ENCODE assay signal across 23 cellular contexts in the genomic region with DNA sequence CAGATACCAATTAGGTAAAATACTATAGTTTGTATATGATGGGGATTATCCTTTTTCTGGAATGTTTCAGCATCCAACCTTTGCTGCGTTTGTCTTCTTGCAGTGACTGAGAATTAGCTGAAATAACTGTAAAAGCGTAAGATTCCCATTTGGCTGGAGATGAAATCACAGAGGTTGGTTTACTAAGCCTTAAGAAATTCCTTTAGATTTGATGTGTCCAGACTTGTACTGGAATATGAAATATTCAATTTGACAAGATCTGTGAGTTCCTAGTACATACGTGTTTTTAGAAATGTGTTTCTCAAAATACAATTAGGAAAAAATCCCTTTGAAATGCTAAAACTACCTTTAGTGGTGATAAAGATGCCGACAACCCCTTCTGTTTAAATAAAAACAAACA. TPM values are rescaled to one million over a fixed set of nuclear protein-coding genes. Genes with fewer than 3 reads are reported as not detected.
DNase-seq lines count a peak whose midpoint lies in the region; ATAC-seq, FAIRE-seq and TF ChIP-seq lines count a peak whose summit lies in the region.
"Had no signal": no experiment of that assay in that cellular context is flagged by ENCODE, and none has a peak within 500 bp of the region (broad histone marks: within the 10 kb centered on the region; RNA-seq: fewer than 3 reads in every experiment).

No MANE protein-coding gene starts in this region.

- peaks cover 53% of the 10 kb centered on the region for H3K79me2 ChIP-seq in Karpas-422 (ENCODE audit: low read length)
- H3K79me2 ChIP-seq in keratinocyte (ENCODE audit: control insufficient read depth, insufficient read depth, low read length), result peaks cover 10% of the 10 kb centered on the region

- no peak for DNase-seq in Karpas-422
- no peak for DNase-seq in breast epithelium (ENCODE audit: low spot score in 2 of 2)
- DNase-seq in epithelial cell of esophagus (ENCODE audit: low read depth), result peak; percentile 70
- no peak for DNase-seq in keratinocyte (ENCODE audit: low read depth, low spot score)
- no peak for DNase-seq in stimulated activated CD4-positive, alpha-beta T cell treated with anti-CD3 and anti-CD28 coated beads, Interleukin-1b, Interleukin-23, amount 100 ng/mL, for 48 hours
- no peak for DNase-seq in DMS114 treated with DMSO at 0.1 percent for 48 hours (lab: John Stamatoyannopoulos, UW; ENCODE audit: unreplicated experiment)
- DNase-seq: 8988T; Caco-2; CD4-positive, CD25-positive, alpha-beta regulatory T cell; CD8-positive, alpha-beta T cell; DMS79; EL; GDM1; H7 had no signal

- ATAC-seq in SK-N-SH treated with all-trans-retinoic acid at 6 μM for 48 hours, result no peak
- no peak for ATAC-seq in HG03039 (IDR thresholded peaks at IDR 0.05; ENCODE audit: unreplicated experiment)
- ATAC-seq: CD8-positive, alpha-beta T cell; GM12878; HCT116 had no signal

- no peak for TF ChIP-seq POLR2A in breast epithelium (IDR thresholded peaks at IDR 0.05)

- H2AFZ ChIP-seq in Karpas-422 (ENCODE audit: low read length) (no peak overlapping the region), keratinocyte (ENCODE audit: control insufficient read depth, low read length) (peak overlapping the region; percentile 21)
- H2AFZ ChIP-seq: GM23248 had no signal

- H3K4me2 ChIP-seq in Karpas-422 (ENCODE audit: low read depth, low read length, poor library complexity, severe bottlenecking), result no peak overlapping the region
- H3K4me2 ChIP-seq in keratinocyte (ENCODE audit: control insufficient read depth, extremely low read depth, insufficient read depth, low read depth, low read length), result peak overlapping the region; percentile 49
- H3K4me2 ChIP-seq: BLaER1 had no signal

- H3K9me3 ChIP-seq in Karpas-422 (ENCODE audit: low read length), result no peaks in the 10 kb centered on the region
- no peaks in the 10 kb centered on the region for H3K9me3 ChIP-seq in breast epithelium
- peaks cover 2% of the 10 kb centered on the region for H3K9me3 ChIP-seq in keratinocyte (ENCODE audit: control insufficient read depth, low read depth, low read length)
- H3K9me3 ChIP-seq: BLaER1, Caco-2 had no signal

- H3K36me3 ChIP-seq in Karpas-422 (ENCODE audit: insufficient read depth, low read length) (no peaks in the 10 kb centered on the region), breast epithelium (no peaks in the 10 kb centered on the region), keratinocyte (ENCODE audit: control insufficient read depth in 2 of 2, extremely low read depth in 1 of 2, insufficient read depth in 2 of 2, low read length in 2 of 2) (peaks cover 3 to 9% of the 10 kb centered on the region in 2 experiments)
- H3K36me3 ChIP-seq: BLaER1 had no signal

- dilution Hi-C loops in keratinocyte (cut with MboI; ENCODE audit: extremely low pct_ligation_motif_present, low sequenced_read_pairs), result no loop called here

- no peak for FAIRE-seq in keratinocyte (lab: Jason Lieb, UNC)
- FAIRE-seq: GM12878, GM19239, H1 had no signal

- TF ChIP-seq CTCF in breast epithelium (IDR thresholded peaks at IDR 0.05), result no peak
- TF ChIP-seq CTCF in epithelial cell of esophagus (IDR thresholded peaks at IDR 0.05; ENCODE audit: insufficient read depth, low read depth, low read length, missing control alignments), result no peak
- no peak for TF ChIP-seq CTCF in keratinocyte (optimal IDR thresholded peaks at IDR 0.05 in 1 of 3, IDR thresholded peaks at IDR 0.05 in 1 of 3, conservative IDR thresholded peaks at IDR 0.05 in 1 of 3; ENCODE audit: extremely low read depth in 1 of 3, insufficient read depth in 2 of 3, low read length in 3 of 3)

- H3K9ac ChIP-seq in Karpas-422 (ENCODE audit: low read length), result no peak overlapping the region
- H3K9ac ChIP-seq in keratinocyte (ENCODE audit: control insufficient read depth, extremely low read depth, insufficient read depth, low read length), result peak overlapping the region; percentile 43
- H3K9ac ChIP-seq: BLaER1, GM23248 had no signal

- H3K27me3 ChIP-seq in Karpas-422 (ENCODE audit: low read length) (no peaks in the 10 kb centered on the region), breast epithelium (no peaks in the 10 kb centered on the region), keratinocyte (ENCODE audit: control insufficient read depth, extremely low read depth, insufficient read depth, low read length) (no peaks in the 10 kb centered on the region)
- H3K27me3 ChIP-seq: BLaER1 had no signal

- peaks cover 37% of the 10 kb centered on the region for H3K4me1 ChIP-seq in Karpas-422 (ENCODE audit: low read length)
- H3K4me1 ChIP-seq in breast epithelium, result no peaks in the 10 kb centered on the region
- peaks cover 43% of the 10 kb centered on the region for H3K4me1 ChIP-seq in keratinocyte (ENCODE audit: control insufficient read depth, extremely low read depth, insufficient read depth, low read length)
- H3K4me1 ChIP-seq: BLaER1 had no signal

- no peaks in the 10 kb centered on the region for H4K20me1 ChIP-seq in Karpas-422 (ENCODE audit: insufficient read depth, low read depth, low read length)
- H4K20me1 ChIP-seq in keratinocyte (ENCODE audit: control insufficient read depth, extremely low read depth, insufficient read depth, low read length), result no peaks in the 10 kb centered on the region
- H4K20me1 ChIP-seq: BLaER1 had no signal

- H3K9me1 ChIP-seq in keratinocyte (ENCODE audit: control insufficient read depth, extremely low read depth, insufficient read depth, low read length), result no peaks in the 10 kb centered on the region

- intact Hi-C loops in breast epithelium (cut with DNase I; ENCODE audit: low total_unique reads), result no loop called here

- H3K27ac ChIP-seq in Karpas-422 (ENCODE audit: low read length), result peak overlapping the region; percentile 43; the same call in 1 of the 2 replicates
- H3K27ac ChIP-seq in breast epithelium, result peak overlapping the region; percentile 34 to 36
- peak overlapping the region; percentile 67 for H3K27ac ChIP-seq in keratinocyte (ENCODE audit: control insufficient read depth, insufficient read depth, low read length)
- H3K27ac ChIP-seq: BLaER1, C4-2B, GM23248 had no signal

- no peak overlapping the region for H3K4me3 ChIP-seq in Karpas-422 (ENCODE audit: low read length)
- no peak overlapping the region for H3K4me3 ChIP-seq in breast epithelium
- no peak overlapping the region for H3K4me3 ChIP-seq in epithelial cell of esophagus (ENCODE audit: low read length)
- H3K4me3 ChIP-seq in keratinocyte (ENCODE audit: control insufficient read depth in 2 of 3, extremely low read depth in 1 of 3, insufficient read depth in 2 of 3, low read depth in 1 of 3, low read length in 3 of 3), result peak overlapping the region in 1 of 3 experiments; percentile 36
- H3K4me3 ChIP-seq: BLaER1, GM12878, GM23248 had no signal

- no peaks in the 10 kb centered on the region for H3K9me2 ChIP-seq in Karpas-422 (replicated peaks; ENCODE audit: insufficient read depth, low read length)

TF ChIP-seq in SK-N-SH treated with all-trans-retinoic acid at 6 μM for 48 hours, 23 proteins besides CTCF, POLR2A, EP300 and RAD21 (continues in another document):
- TF ChIP-seq TCF4 (CRISPR knock-in tag; IDR thresholded peaks at IDR 0.05; ENCODE audit: borderline replicate concordance) (no peak), RARB (CRISPR knock-in tag; IDR thresholded peaks at IDR 0.05) (no peak), ZNF70 (CRISPR knock-in tag; IDR thresholded peaks at IDR 0.05) (no peak), ARNTL (CRISPR knock-in tag; IDR thresholded peaks at IDR 0.05; ENCODE audit: borderline replicate concordance, low read depth) (no peak), ESRRG (CRISPR knock-in tag; IDR thresholded peaks at IDR 0.05) (no peak)
- TF ChIP-seq, protein P1, sequence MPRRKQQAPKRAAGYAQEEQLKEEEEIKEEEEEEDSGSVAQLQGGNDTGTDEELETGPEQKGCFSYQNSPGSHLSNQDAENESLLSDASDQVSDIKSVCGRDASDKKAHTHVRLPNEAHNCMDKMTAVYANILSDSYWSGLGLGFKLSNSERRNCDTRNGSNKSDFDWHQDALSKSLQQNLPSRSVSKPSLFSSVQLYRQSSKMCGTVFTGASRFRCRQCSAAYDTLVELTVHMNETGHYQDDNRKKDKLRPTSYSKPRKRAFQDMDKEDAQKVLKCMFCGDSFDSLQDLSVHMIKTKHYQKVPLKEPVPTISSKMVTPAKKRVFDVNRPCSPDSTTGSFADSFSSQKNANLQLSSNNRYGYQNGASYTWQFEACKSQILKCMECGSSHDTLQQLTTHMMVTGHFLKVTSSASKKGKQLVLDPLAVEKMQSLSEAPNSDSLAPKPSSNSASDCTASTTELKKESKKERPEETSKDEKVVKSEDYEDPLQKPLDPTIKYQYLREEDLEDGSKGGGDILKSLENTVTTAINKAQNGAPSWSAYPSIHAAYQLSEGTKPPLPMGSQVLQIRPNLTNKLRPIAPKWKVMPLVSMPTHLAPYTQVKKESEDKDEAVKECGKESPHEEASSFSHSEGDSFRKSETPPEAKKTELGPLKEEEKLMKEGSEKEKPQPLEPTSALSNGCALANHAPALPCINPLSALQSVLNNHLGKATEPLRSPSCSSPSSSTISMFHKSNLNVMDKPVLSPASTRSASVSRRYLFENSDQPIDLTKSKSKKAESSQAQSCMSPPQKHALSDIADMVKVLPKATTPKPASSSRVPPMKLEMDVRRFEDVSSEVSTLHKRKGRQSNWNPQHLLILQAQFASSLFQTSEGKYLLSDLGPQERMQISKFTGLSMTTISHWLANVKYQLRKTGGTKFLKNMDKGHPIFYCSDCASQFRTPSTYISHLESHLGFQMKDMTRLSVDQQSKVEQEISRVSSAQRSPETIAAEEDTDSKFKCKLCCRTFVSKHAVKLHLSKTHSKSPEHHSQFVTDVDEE (CRISPR knock-in tag; IDR thresholded peaks at IDR 0.05), result no peak

RNA-seq across cellular contexts. Expression of a gene that starts 51.0 kb away (rescaled TPM):
- 78.7 and 82.5 TPM in 2 replicates for total RNA-seq in Karpas-422 (2014; rRNA removed; shearing (Covaris generic); ENCODE audit: low replicate concordance)
- total RNA-seq in breast epithelium, result 10 to 100 TPM; 59.4 to 76.7 (median 64.9) TPM
- 89.6 to 114 TPM (median 91.1 TPM) in 3 replicates for polyA plus RNA-seq in keratinocyte
- polyA plus RNA-seq in keratinocyte (2011; ENCODE audit: low read depth), result 49.9 TPM
- polyA plus RNA-seq in keratinocyte (2011; cell fraction: cytosol; rRNA removed), result 52.4 and 67.0 TPM in 2 replicates
- polyA plus RNA-seq in keratinocyte (2011; cell fraction: nucleus; rRNA removed), result 196 and 207 TPM in 2 replicates
- 54.4 and 62.2 TPM in 2 replicates for polyA plus RNA-seq in keratinocyte (2012; ENCODE audit: low replicate concordance)
- polyA minus RNA-seq in keratinocyte, result 103 to 196 TPM (median 173 TPM) in 3 replicates
- polyA minus RNA-seq in keratinocyte (2011; cell fraction: cytosol; rRNA and poly(A)+ RNA removed), result 91.5 TPM
- 138 and 206 TPM in 2 replicates for polyA minus RNA-seq in keratinocyte (2011; cell fraction: nucleus; rRNA and poly(A)+ RNA removed)
